10 cellular contexts compared by ENCODE assay signal in the genomic region with DNA sequence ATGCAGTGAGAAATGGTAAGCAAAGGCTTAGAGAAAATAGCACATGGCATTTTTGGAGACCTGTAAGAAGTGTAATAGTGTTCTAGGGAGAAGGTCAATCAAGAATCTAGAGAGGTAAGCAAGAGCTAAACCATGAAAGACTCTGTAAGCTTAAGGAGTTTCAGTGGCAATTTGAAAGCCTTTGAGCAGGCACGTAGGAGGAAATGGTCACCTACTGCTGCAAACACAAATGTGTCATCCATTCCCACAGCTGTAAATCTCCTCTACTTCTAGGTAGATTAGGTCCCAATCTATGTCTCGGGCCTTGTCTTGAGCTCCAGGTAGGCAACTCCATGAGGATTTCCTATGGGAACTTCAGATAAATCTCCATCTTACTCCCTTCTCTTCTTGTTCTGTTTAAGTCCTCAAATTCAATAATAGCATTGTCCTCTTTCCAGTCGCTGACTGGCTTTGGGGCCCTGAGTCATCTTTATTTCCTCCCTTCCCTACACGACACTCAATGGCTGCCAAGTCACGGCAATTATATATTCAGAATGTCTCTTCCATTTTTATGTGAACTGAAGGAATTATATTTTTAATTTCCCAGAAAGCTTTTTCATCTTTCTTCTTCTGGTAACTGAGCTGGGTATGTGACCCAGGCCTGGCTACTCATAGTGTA. TPM values are rescaled to one million over a fixed set of nuclear protein-coding genes. Genes with fewer than 3 reads are reported as not detected.
DNase-seq lines count a peak whose midpoint lies in the region; ATAC-seq and TF ChIP-seq lines count a peak whose summit lies in the region.
"Had no signal": no experiment of that assay in that cellular context is flagged by ENCODE, and none has a peak within 500 bp of the region (broad histone marks: within the 10 kb centered on the region; RNA-seq: fewer than 3 reads in every experiment).

No MANE protein-coding gene starts in this region.

- no peaks in the 10 kb centered on the region for H3K9me3 Mint-ChIP-seq in natural killer cell
- H3K9me3 Mint-ChIP-seq in natural killer cell treated with Interleukin-12 subunit alpha and Interleukin-12 subunit beta and Interleukin-15 and Interleukin-18, amount 100 ng/mL, for 72 hours: no peaks in the 10 kb centered on the region
- H3K9me3 Mint-ChIP-seq in T-cell: no peaks in the 10 kb centered on the region

- peak overlapping the region; percentile 69 to 93 for H3K27ac Mint-ChIP-seq in natural killer cell
- no peak overlapping the region for H3K27ac Mint-ChIP-seq in natural killer cell treated with Interleukin-12 subunit alpha and Interleukin-12 subunit beta and Interleukin-15 and Interleukin-18, amount 100 ng/mL, for 72 hours
- peak overlapping the region; percentile 1 to 97 for H3K27ac Mint-ChIP-seq in T-cell

- no peaks in the 10 kb centered on the region for H3K9me3 ChIP-seq in tibial nerve

- intact Hi-C loops in natural killer cell (cut with micrococcal nuclease): no loop called here

- TF ChIP-seq EP300 in tibial nerve (IDR thresholded peaks at IDR 0.05): no peak

- H3K4me3 Mint-ChIP-seq in natural killer cell (no peak overlapping the region), T-cell (no peak overlapping the region)
- no peak overlapping the region for H3K4me3 Mint-ChIP-seq in natural killer cell treated with Interleukin-12 subunit alpha and Interleukin-12 subunit beta and Interleukin-15 and Interleukin-18, amount 100 ng/mL, for 72 hours

- H3K4me1 Mint-ChIP-seq in natural killer cell (peaks cover 41 to 56% of the 10 kb centered on the region in 2 donors), T-cell (peaks cover 64 to 69% (median 65%) of the 10 kb centered on the region in 3 donors)
- peaks cover 24 to 49% of the 10 kb centered on the region in 2 donors for H3K4me1 Mint-ChIP-seq in natural killer cell treated with Interleukin-12 subunit alpha and Interleukin-12 subunit beta and Interleukin-15 and Interleukin-18, amount 100 ng/mL, for 72 hours (ENCODE audit: low read depth in 2 of 2)

- TF ChIP-seq POLR2A in tibial nerve (IDR thresholded peaks at IDR 0.05): no peak

- no peaks in the 10 kb centered on the region for H3K27me3 ChIP-seq in tibial nerve

- H3K27me3 Mint-ChIP-seq in natural killer cell (ENCODE audit: low read depth in 2 of 2) (no peaks in the 10 kb centered on the region), T-cell (no peaks in the 10 kb centered on the region)
- H3K27me3 Mint-ChIP-seq in natural killer cell treated with Interleukin-12 subunit alpha and Interleukin-12 subunit beta and Interleukin-15 and Interleukin-18, amount 100 ng/mL, for 72 hours: no peaks in the 10 kb centered on the region

- no peaks in the 10 kb centered on the region for H3K4me1 ChIP-seq in tibial nerve

- ATAC-seq in natural killer cell (no peak), HG02852 (IDR thresholded peaks at IDR 0.05; ENCODE audit: unreplicated experiment) (peak; percentile 91), T-cell (replicated peaks in 1 of 4) (no peak), HG03196 (IDR thresholded peaks at IDR 0.05; ENCODE audit: unreplicated experiment) (no peak)
- ATAC-seq in natural killer cell treated with Interleukin-12 subunit alpha and Interleukin-12 subunit beta and Interleukin-15 and Interleukin-18, amount 100 ng/mL, for 72 hours: no peak

- no peaks in the 10 kb centered on the region for H3K36me3 Mint-ChIP-seq in natural killer cell
- no peaks in the 10 kb centered on the region for H3K36me3 Mint-ChIP-seq in natural killer cell treated with Interleukin-12 subunit alpha and Interleukin-12 subunit beta and Interleukin-15 and Interleukin-18, amount 100 ng/mL, for 72 hours
- H3K36me3 Mint-ChIP-seq in T-cell: no peaks in the 10 kb centered on the region

- no peak overlapping the region for H3K27ac ChIP-seq in tibial nerve

- DNase-seq in natural killer cell: no peak
- DNase-seq in natural killer cell treated with Interleukin-12 subunit alpha and Interleukin-12 subunit beta and Interleukin-15 and Interleukin-18, amount 100 ng/mL, for 72 hours (ENCODE audit: low spot score): no peak
- no peak for DNase-seq in T-cell
- DNase-seq in superior temporal gyrus (ENCODE audit: extremely low spot score): peak; percentile 51
- DNase-seq in NCI-H774 (lab: John Stamatoyannopoulos, UW): no peak
- no peak for DNase-seq in tibial nerve (ENCODE audit: low spot score in 2 of 2)
- DNase-seq: NCI-H82; stimulated activated CD4-positive, alpha-beta T cell treated with anti-CD3 and anti-CD28 coated beads, Interleukin-15, amount 100 ng/mL, for 24 hours had no signal

- 52% methylated on average over 5 of the region's 5 CpGs for WGBS in tibial nerve, 2 donors

- no peak overlapping the region for H3K4me3 ChIP-seq in tibial nerve

- POLR2A ChIA-PET in T-cell (lab: Charles Lee): no interaction called here

- TF ChIP-seq CTCF in natural killer cell (IDR thresholded peaks at IDR 0.05): no peak
- no peak for TF ChIP-seq CTCF in tibial nerve (IDR thresholded peaks at IDR 0.05)

- H3K36me3 ChIP-seq in tibial nerve: no peaks in the 10 kb centered on the region

- CTCF ChIA-PET in T-cell (lab: Charles Lee): interaction anchor here (0.5 to 1.1 kb wide), 2 partner anchors 27 to 52 kb away, joined by 3 read pairs; no protein-coding TSS in a partner anchor

RNA-seq across cellular contexts. Expression of a gene that starts 24.2 kb away (rescaled TPM):
- total RNA-seq in natural killer cell: 1 to 10 TPM; 2.4 to 5.0 (median 4.6) TPM
- 1 to 10 TPM; 4.1 to 4.4 TPM for total RNA-seq in natural killer cell treated with Interleukin-12 subunit alpha and Interleukin-12 subunit beta and Interleukin-15 and Interleukin-18, amount 100 ng/mL, for 72 hours
- total RNA-seq in T-cell: 10 to 100 TPM; 12.0 to 35.2 (median 30.2) TPM
- total RNA-seq in tibial nerve: 10 to 100 TPM; 12.6 to 33.2 (median 22.3) TPM

RNA-seq across cellular contexts. Expression of a gene that starts 53.2 kb away (rescaled TPM):
- total RNA-seq in natural killer cell (10 to 100 TPM; 26.4 to 46.2 (median 31.5) TPM), T-cell (10 to 100 TPM; 22.9 to 52.1 (median 47.5) TPM), tibial nerve (10 to 100 TPM; 33.2 to 67.1 (median 35.1) TPM)
- 100 to 1,000 TPM; 108 to 277 TPM for total RNA-seq in natural killer cell treated with Interleukin-12 subunit alpha and Interleukin-12 subunit beta and Interleukin-15 and Interleukin-18, amount 100 ng/mL, for 72 hours

Comparison
In these comparisons a context has a peak if more than half of its experiments do, and no peak if none do; other contexts are left out.
1. H3K27ac Mint-ChIP-seq: peak in natural killer cell (2 of 2) and T-cell (2 of 2); none in natural killer cell treated with Interleukin-12 subunit alpha and Interleukin-12 subunit beta and Interleukin-15 and Interleukin-18, amount 100 ng/mL, for 72 hours (0 of 2).